ENCODE assay signal across 15 cellular contexts in the genomic region with DNA sequence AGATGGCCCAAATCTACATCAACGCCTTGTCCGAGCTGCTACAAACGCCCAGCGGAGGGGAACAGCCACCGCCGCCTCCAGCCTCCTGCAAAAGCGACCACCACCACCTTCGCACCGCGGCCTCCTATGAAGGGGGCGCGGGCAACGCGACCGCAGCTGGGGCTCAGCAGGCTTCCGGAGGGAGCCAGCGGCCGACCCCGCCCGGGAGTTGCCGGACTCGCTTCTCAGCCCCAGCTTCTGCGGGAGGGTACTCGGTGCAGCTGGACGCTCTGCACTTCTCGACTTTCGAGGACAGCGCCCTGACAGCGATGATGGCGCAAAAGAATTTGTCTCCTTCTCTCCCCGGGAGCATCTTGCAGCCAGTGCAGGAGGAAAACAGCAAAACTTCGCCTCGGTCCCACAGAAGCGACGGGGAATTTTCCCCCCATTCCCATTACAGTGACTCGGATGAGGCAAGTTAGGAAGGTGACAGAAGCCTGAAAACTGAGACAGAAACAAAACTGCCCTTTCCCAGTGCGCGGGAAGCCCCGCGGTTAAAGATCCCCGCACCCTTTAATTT. TPM values are rescaled to one million over a fixed set of nuclear protein-coding genes. Genes with fewer than 3 reads are reported as not detected.
DNase-seq lines count a peak whose midpoint lies in the region; ATAC-seq, FAIRE-seq and TF ChIP-seq lines count a peak whose summit lies in the region.
"Had no signal": no experiment of that assay in that cellular context is flagged by ENCODE, and none has a peak within 500 bp of the region (broad histone marks: within the 10 kb centered on the region; RNA-seq: fewer than 3 reads in every experiment).

No MANE protein-coding gene starts in this region.

- peaks cover 31% of the 10 kb centered on the region for H3K23me2 ChIP-seq in H1 (ENCODE audit: low read depth, low read length)

- H3K27me3 Mint-ChIP-seq in Caco-2 (ENCODE audit: insufficient read depth, unreplicated experiment) = peaks cover 43% of the 10 kb centered on the region
- peaks cover 70% of the 10 kb centered on the region for H3K27me3 Mint-ChIP-seq in activated T-helper 17 cell treated with anti-CD3 and anti-CD28 coated beads, Interleukin-2, amount 50 U/mL, for 72 hours

- TF ChIP-seq CTCF in Caco-2 (IDR thresholded peaks at IDR 0.05; ENCODE audit: insufficient read depth in 1 of 2, low read depth in 1 of 2, low read length in 1 of 2, severe bottlenecking in 1 of 2, unreplicated experiment in 1 of 2) = no peak
- TF ChIP-seq CTCF in HEK293 (tag by site-specific recombination; IDR thresholded peaks at IDR 0.05) = no peak
- TF ChIP-seq CTCF in H1 (IDR thresholded peaks at IDR 0.05; ENCODE audit: control extremely low read depth in 1 of 3, insufficient read depth in 1 of 3, low read depth in 1 of 3, low read length in 3 of 3) = no peak
- no peak for TF ChIP-seq CTCF in neural cell (IDR thresholded peaks at IDR 0.05; ENCODE audit: poor library complexity, severe bottlenecking)

- no peak overlapping the region for H3K23ac ChIP-seq in H1 (ENCODE audit: insufficient read length)

- H3K27ac ChIP-seq in HEK293 (ENCODE audit: extremely low read depth, low read depth, low read length) = no peak overlapping the region
- no peak overlapping the region for H3K27ac ChIP-seq in H1 (ENCODE audit: low read depth, low read length)
- H3K27ac ChIP-seq in neural cell (ENCODE audit: low read length) = no peak overlapping the region
- H3K27ac ChIP-seq: brain microvascular endothelial cell, upper lobe of right lung had no signal

- H3K4me1 ChIP-seq in Caco-2 (0 out of 2 replicates have a peak, but pooled peaks cover 7% of the 10 kb centered on the region), HEK293 (ENCODE audit: control insufficient read depth, insufficient read depth, low read length) (no peaks in the 10 kb centered on the region; the same call in 1 of the 2 replicates), H1 (replicated peaks in 1 of 4; ENCODE audit: control insufficient read depth in 3 of 4, insufficient read depth in 4 of 4, low read length in 3 of 4) (peaks cover 8 to 17% (median 14%) of the 10 kb centered on the region in 4 experiments; a peak in 6 of 7 replicates)

- H3K4me2 ChIP-seq in H1 (ENCODE audit: insufficient read depth in 1 of 2, low read depth in 2 of 2, low read length in 2 of 2) = peak overlapping the region; percentile 85 to 94
- H3K4me2 ChIP-seq in neural cell (ENCODE audit: low read length) = peak overlapping the region; percentile 36

- TF ChIP-seq POLR2A in H1 (IDR thresholded peaks at IDR 0.05; ENCODE audit: control extremely low read depth in 1 of 2, low read depth in 2 of 2, low read length in 2 of 2) = no peak

- no peak overlapping the region for H3K14ac ChIP-seq in H1 (ENCODE audit: insufficient read length)

- H3K56ac ChIP-seq in H1 (replicated peaks; ENCODE audit: insufficient read length, low read depth, low read length) = no peak overlapping the region

- intact Hi-C loops in Caco-2 (cut with micrococcal nuclease; ENCODE audit: unreplicated experiment) = no loop called here

- ATAC-seq in activated T-helper 17 cell treated with anti-CD3 and anti-CD28 coated beads, Interleukin-2, amount 50 U/mL, for 72 hours (replicated peaks) = no peak
- ATAC-seq in HG03045 (IDR thresholded peaks at IDR 0.05; ENCODE audit: unreplicated experiment) (no peak), GM21526 (IDR thresholded peaks at IDR 0.05; ENCODE audit: low FRiP score, unreplicated experiment) (no peak)

- peak overlapping the region; percentile 81 for H3K4me3 Mint-ChIP-seq in Caco-2 (ENCODE audit: unreplicated experiment)
- H3K4me3 Mint-ChIP-seq in activated T-helper 17 cell treated with anti-CD3 and anti-CD28 coated beads, Interleukin-2, amount 50 U/mL, for 72 hours = no peak overlapping the region
- H3K4me3 Mint-ChIP-seq: activated CD4-positive, alpha-beta memory T cell treated with anti-CD3 and anti-CD28 coated beads, Interleukin-2, amount 10 ng/mL, durations not matched to agents 7 days and 5 days had no signal

- no peak overlapping the region for H3K27ac Mint-ChIP-seq in Caco-2 (ENCODE audit: unreplicated experiment)
- H3K27ac Mint-ChIP-seq in activated T-helper 17 cell treated with anti-CD3 and anti-CD28 coated beads, Interleukin-2, amount 50 U/mL, for 72 hours = no peak overlapping the region
- H3K27ac Mint-ChIP-seq: activated CD4-positive, alpha-beta memory T cell treated with anti-CD3 and anti-CD28 coated beads, Interleukin-2, amount 10 ng/mL, durations not matched to agents 7 days and 5 days had no signal

- CTCF ChIA-PET in Caco-2 (lab: Charles Lee) (interaction anchor here (0.6 kb wide), 1 partner anchor 854 kb away, joined by 3 read pairs; no protein-coding TSS in a partner anchor), HEK293 (lab: Yijun Ruan, JAX) (interaction anchor here (0.6 kb wide), 1 partner anchor 779 kb away, joined by 3 read pairs; no protein-coding TSS in a partner anchor), H1 (lab: Charles Lee; ENCODE audit: partially characterized antibody) (interaction anchor here (0.7 to 0.8 kb wide), 2 partner anchors 13 to 299 kb away, joined by 3 to 4 read pairs; no protein-coding TSS in a partner anchor)

- H2BK12ac ChIP-seq in H1 (ENCODE audit: low read depth, low read length) = no peak overlapping the region; the same call in 1 of the 2 replicates

- FAIRE-seq in H1 (lab: Jason Lieb, UNC) = no peak
- FAIRE-seq: GM12892 had no signal

- no peaks in the 10 kb centered on the region for H3F3A ChIP-seq in neural cell (ENCODE audit: insufficient read depth, low read length, poor library complexity, severe bottlenecking)

- H3K27me3 ChIP-seq in Caco-2 (replicated peaks; ENCODE audit: control insufficient read depth, insufficient read depth, low read length) (peaks cover 3% of the 10 kb centered on the region), H1 (replicated peaks in 1 of 4; ENCODE audit: control insufficient read depth in 3 of 4, extremely low read depth in 1 of 4, insufficient read depth in 3 of 4, low read length in 3 of 4) (peaks cover 40 to 73% (median 56%) of the 10 kb centered on the region in 4 experiments), neural cell (ENCODE audit: insufficient read depth, low read depth, low read length) (peaks cover 100% of the 10 kb centered on the region)

- no peak overlapping the region for H2BK5ac ChIP-seq in H1 (ENCODE audit: low read depth, low read length)

- H2BK120ac ChIP-seq in H1 (replicated peaks; ENCODE audit: low read depth, low read length) = no peak overlapping the region

- no peak overlapping the region for H2AK5ac ChIP-seq in H1 (ENCODE audit: low read depth, low read length)

- H3K4me3 ChIP-seq in Caco-2 (ENCODE audit: low read depth, low read length) (peak overlapping the region; percentile 38), HEK293 (ENCODE audit: low read depth, low read length) (peak overlapping the region; percentile 39), H1 (ENCODE audit: extremely low read depth in 1 of 4, insufficient read depth in 2 of 4, low read depth in 3 of 4, low read length in 4 of 4) (peak overlapping the region; percentile 49 to 62 (median 53)), neural cell (ENCODE audit: low read length) (peak overlapping the region; percentile 65)

- POLR2A ChIA-PET in Caco-2 (lab: Charles Lee) (no interaction called here), HEK293 (lab: Yijun Ruan, JAX) (no interaction called here), H1 (lab: Charles Lee; ENCODE audit: partially characterized antibody) (interaction anchor here (1.0 to 1.2 kb wide), 3 partner anchors 9 to 377 kb away, joined by 3 to 5 read pairs (median 3); no protein-coding TSS in a partner anchor)

- no peak overlapping the region; the same call in 1 of the 2 replicates for H3K18ac ChIP-seq in H1 (ENCODE audit: extremely low read depth, low read length)

- no peak overlapping the region; the same call in 1 of the 2 replicates for H2AFZ ChIP-seq in H1 (ENCODE audit: low read length)
- H2AFZ ChIP-seq in neural cell (ENCODE audit: low read depth, low read length) = no peak overlapping the region

- no peak for DNase-seq in Caco-2
- DNase-seq in H1 (ENCODE audit: low read depth in 1 of 2, low spot score in 2 of 2) = peak in 1 of 2 experiments; percentile 66
- DNase-seq in central memory CD4-positive, alpha-beta T cell = no peak
- DNase-seq: activated CD4-positive, alpha-beta memory T cell treated with anti-CD3 and anti-CD28 coated beads, Interleukin-2, amount 10 ng/mL, durations not matched to agents 7 days and 5 days; brain microvascular endothelial cell; stimulated activated CD4-positive, alpha-beta T cell treated with anti-CD3 and anti-CD28 coated beads, Interleukin-4, amount 100 ng/mL, for 4 hours; upper lobe of right lung had no signal

- H4K20me1 ChIP-seq in H1 (replicated peaks in 1 of 2; ENCODE audit: control insufficient read depth in 1 of 2, insufficient read depth in 2 of 2, low read length in 2 of 2) = peaks cover 3 to 4% of the 10 kb centered on the region in 2 experiments
- H4K20me1 ChIP-seq in neural cell (ENCODE audit: insufficient read depth) = no peaks in the 10 kb centered on the region

- peaks cover 6% of the 10 kb centered on the region for H3K4me1 Mint-ChIP-seq in Caco-2 (ENCODE audit: low read depth, unreplicated experiment)
- no peaks in the 10 kb centered on the region for H3K4me1 Mint-ChIP-seq in activated T-helper 17 cell treated with anti-CD3 and anti-CD28 coated beads, Interleukin-2, amount 50 U/mL, for 72 hours

- H3K9me3 Mint-ChIP-seq in Caco-2 (ENCODE audit: unreplicated experiment) = no peaks in the 10 kb centered on the region
- H3K9me3 Mint-ChIP-seq in activated T-helper 17 cell treated with anti-CD3 and anti-CD28 coated beads, Interleukin-2, amount 50 U/mL, for 72 hours = no peaks in the 10 kb centered on the region
- H3K9me3 Mint-ChIP-seq: activated CD4-positive, alpha-beta memory T cell treated with anti-CD3 and anti-CD28 coated beads, Interleukin-2, amount 10 ng/mL, durations not matched to agents 7 days and 5 days had no signal

- no peaks in the 10 kb centered on the region for H3K79me2 ChIP-seq in H1 (ENCODE audit: control insufficient read depth in 1 of 2, insufficient read depth in 2 of 2, low read length in 2 of 2)
- no peaks in the 10 kb centered on the region for H3K79me2 ChIP-seq in neural cell (replicated peaks; ENCODE audit: insufficient read depth, low read length)

- H2BK20ac ChIP-seq in H1 (ENCODE audit: low read length) = no peak overlapping the region

- H3K4ac ChIP-seq in H1 (replicated peaks; ENCODE audit: insufficient read length, low read depth, low read length) = no peak overlapping the region

- H2BK15ac ChIP-seq in H1 (ENCODE audit: low read length) = no peak overlapping the region

- H4K5ac ChIP-seq in H1 (ENCODE audit: insufficient read length, low read depth, low read length) = no peak overlapping the region

- H3K79me1 ChIP-seq in H1 (ENCODE audit: low read depth, low read length) = no peaks in the 10 kb centered on the region

- BruUV-seq in Caco-2 (replicated peaks; lab: Mats Ljungman, UMichigan) = no TSS peak

- 2% methylated on average over 41 of the region's 41 CpGs; no CpG with 5 or more reads in 1 of the 2 experiments for WGBS in H1 (ENCODE audit: extremely low coverage in 1 of 2, insufficient coverage in 1 of 2, insufficient read length in 1 of 2, insufficient replicate concordance in 2 of 2, low coverage in 1 of 2, low lambda C conversion rate in 2 of 2, missing lambda C conversion rate in 1 of 2), 2 experiments

- H3K36me3 Mint-ChIP-seq in Caco-2 (ENCODE audit: insufficient read depth, unreplicated experiment) = no peaks in the 10 kb centered on the region
- H3K36me3 Mint-ChIP-seq in activated T-helper 17 cell treated with anti-CD3 and anti-CD28 coated beads, Interleukin-2, amount 50 U/mL, for 72 hours (ENCODE audit: low read depth) = peaks cover 4% of the 10 kb centered on the region

- no peak for TF ChIP-seq RAD21 in H1 (IDR thresholded peaks at IDR 0.05 in 1 of 2, conservative IDR thresholded peaks at IDR 0.05 in 1 of 2; ENCODE audit: low read depth in 2 of 2, low read length in 2 of 2)
- TF ChIP-seq RAD21 in neural cell (conservative IDR thresholded peaks at IDR 0.05) = no peak

- TF ChIP-seq EP300 in H1 (IDR thresholded peaks at IDR 0.05; ENCODE audit: borderline replicate concordance in 1 of 2, low read depth in 2 of 2, low read length in 2 of 2) = no peak
- no peak for TF ChIP-seq EP300 in neural cell (conservative IDR thresholded peaks at IDR 0.05; ENCODE audit: poor library complexity, severe bottlenecking)

- H3K9me2 ChIP-seq in neural cell (ENCODE audit: insufficient read depth, low read length) = no peaks in the 10 kb centered on the region

- no peak overlapping the region for H4K91ac ChIP-seq in H1 (replicated peaks; ENCODE audit: insufficient read length, low read length)

- H3K36me3 ChIP-seq in Caco-2 (ENCODE audit: control insufficient read depth, insufficient read depth, low read length) (no peaks in the 10 kb centered on the region), HEK293 (ENCODE audit: control insufficient read depth in 2 of 2, insufficient read depth in 1 of 2, low read length in 2 of 2) (no peaks in the 10 kb centered on the region), H1 (ENCODE audit: control insufficient read depth in 2 of 4, insufficient read depth in 4 of 4, low read length in 3 of 4) (no peaks in the 10 kb centered on the region), neural cell (ENCODE audit: insufficient read depth, low read length) (no peaks in the 10 kb centered on the region)
- H3K36me3 ChIP-seq: brain microvascular endothelial cell, upper lobe of right lung had no signal

- H3K9me3 ChIP-seq in Caco-2 (no peaks in the 10 kb centered on the region), HEK293 (ENCODE audit: control insufficient read depth, insufficient read depth, low read depth, low read length) (no peaks in the 10 kb centered on the region), H1 (ENCODE audit: insufficient read depth in 2 of 2, low read depth in 1 of 2, low read length in 1 of 2) (no peaks in the 10 kb centered on the region), neural cell (ENCODE audit: low read length) (no peaks in the 10 kb centered on the region)
- H3K9me3 ChIP-seq: upper lobe of right lung had no signal

- H4K8ac ChIP-seq in H1 (ENCODE audit: extremely low read depth, insufficient read depth, low read length) = no peak overlapping the region

- H3K9ac ChIP-seq in H1 (replicated peaks in 1 of 4; ENCODE audit: extremely low read depth in 1 of 4, low read depth in 3 of 4, low read length in 3 of 4) = no peak overlapping the region
- no peak overlapping the region for H3K9ac ChIP-seq in neural cell (ENCODE audit: low read length)

RNA-seq across cellular contexts. Expression of gene ATOH1, which starts 1.1 kb away (rescaled TPM):
- total RNA-seq in Caco-2 (2022) = not detected in 2 replicates
- 0.61 and 0.76 TPM in 2 replicates for total RNA-seq in H1 (2021; fragmentation: NEBNext Ultra II Directional; extraction: Animal tissue kit (Norgen Biotek cat#: 25700))
- polyA plus RNA-seq in H1 (2011; rRNA removed) (0.12 and 0.28 TPM in 2 replicates), neural cell (0.22 TPM in 1 of 2 replicates, not detected in the other)
- 0.23 TPM for polyA plus RNA-seq in H1 (2011; cell fraction: cytosol; rRNA removed)
- polyA plus RNA-seq in H1 (2011; cell fraction: nucleus; rRNA removed) = 0.34 TPM
- 0.14 to 0.31 TPM (median 0.19 TPM) in 4 replicates for polyA plus RNA-seq in H1 (2012, experiment 1 of 2)
- polyA plus RNA-seq in H1 (2012, experiment 2 of 2) = 0.31 TPM
- 0.55 TPM for polyA plus RNA-seq in H1 (2013, experiment 1 of 2)
- 0.52 TPM for polyA plus RNA-seq in H1 (2013, experiment 2 of 2)
- 0.15 and 0.16 TPM in 2 replicates for polyA minus RNA-seq in H1 (2011; rRNA and poly(A)+ RNA removed)
- polyA minus RNA-seq in H1 (2011; cell fraction: cytosol; rRNA and poly(A)+ RNA removed) = not detected
- polyA minus RNA-seq in H1 (2011; cell fraction: nucleus; rRNA and poly(A)+ RNA removed) = 0.70 TPM
- not detected in 2 replicates for polyA minus RNA-seq in neural cell
- not detected for total RNA-seq in activated T-helper 17 cell treated with anti-CD3 and anti-CD28 coated beads, Interleukin-2, amount 50 U/mL, for 72 hours
- total RNA-seq: activated CD4-positive, alpha-beta memory T cell treated with anti-CD3 and anti-CD28 coated beads, Interleukin-2, amount 10 ng/mL, durations not matched to agents 7 days and 5 days; NCI-H460; SK-MEL-5; upper lobe of right lung had no signal
